In genomic region chr6:46013639-46014038, GRCh38 we compare ENCODE assay signal across 12 cellular contexts. TPM values are rescaled to one million over a fixed set of nuclear protein-coding genes. Genes with fewer than 3 reads are reported as not detected.
DNase-seq lines count a peak whose midpoint lies in the region; ATAC-seq and TF ChIP-seq lines count a peak whose summit lies in the region.
"Had no signal": no experiment of that assay in that cellular context is flagged by ENCODE, and none has a peak within 500 bp of the region (broad histone marks: within the 10 kb centered on the region; RNA-seq: fewer than 3 reads in every experiment).

No MANE protein-coding gene starts in this region.

- DNase-seq in activated naive CD4-positive, alpha-beta T cell treated with anti-CD3 and anti-CD28 coated beads, Interleukin-2, amount 10 ng/mL, durations not matched to agents 7 days and 5 days, result no peak
- no peak for DNase-seq in activated T-helper 2 cell treated with anti-CD3 and anti-CD28 coated beads, Interferon-gamma antibody, Interleukin-2, Interleukin-4, amounts not matched to agents 10 μg/mL and 5 μg/mL and 100 μg/mL, durations not matched to agents 14 hours and 24 hours and 36 hours (ENCODE audit: low spot score)
- DNase-seq in memory B cell (ENCODE audit: low spot score in 2 of 2), result no peak
- no peak for DNase-seq in transverse colon
- DNase-seq: foreskin keratinocyte; NCI-H1694 treated with DMSO at 0.1 percent for 48 hours; stimulated activated CD4-positive, alpha-beta T cell treated with anti-CD3 and anti-CD28 coated beads, Interleukin-12 subunit alpha, Interleukin-12 subunit beta, amount 100 ng/mL, for 4 hours had no signal

- peak overlapping the region; percentile 91 for H3K4me3 Mint-ChIP-seq in activated naive CD4-positive, alpha-beta T cell treated with anti-CD3 and anti-CD28 coated beads, Interleukin-2, amount 50 U/mL, for 24 hours
- no peak overlapping the region for H3K4me3 Mint-ChIP-seq in activated naive CD4-positive, alpha-beta T cell treated with anti-CD3 and anti-CD28 coated beads, Interleukin-2, amount 10 ng/mL, durations not matched to agents 7 days and 5 days
- H3K4me3 Mint-ChIP-seq in activated T-helper 2 cell treated with anti-CD3 and anti-CD28 coated beads, Interferon-gamma antibody, Interleukin-2, Interleukin-4, amounts not matched to agents 10 μg/mL and 5 μg/mL and 100 μg/mL, durations not matched to agents 14 hours and 24 hours and 36 hours (ENCODE audit: low read depth), result peak overlapping the region; percentile 78
- no peak overlapping the region for H3K4me3 Mint-ChIP-seq in memory B cell

- no peaks in the 10 kb centered on the region for H3K9me3 Mint-ChIP-seq in activated naive CD4-positive, alpha-beta T cell treated with anti-CD3 and anti-CD28 coated beads, Interleukin-2, amount 50 U/mL, for 24 hours
- peaks cover 5% of the 10 kb centered on the region for H3K9me3 Mint-ChIP-seq in activated naive CD4-positive, alpha-beta T cell treated with anti-CD3 and anti-CD28 coated beads, Interleukin-2, amount 10 ng/mL, durations not matched to agents 7 days and 5 days
- H3K9me3 Mint-ChIP-seq in activated T-helper 2 cell treated with anti-CD3 and anti-CD28 coated beads, Interferon-gamma antibody, Interleukin-2, Interleukin-4, amounts not matched to agents 10 μg/mL and 5 μg/mL and 100 μg/mL, durations not matched to agents 14 hours and 24 hours and 36 hours, result peaks cover 5% of the 10 kb centered on the region
- peaks cover 4% of the 10 kb centered on the region for H3K9me3 Mint-ChIP-seq in memory B cell

- H3K27me3 Mint-ChIP-seq in activated naive CD4-positive, alpha-beta T cell treated with anti-CD3 and anti-CD28 coated beads, Interleukin-2, amount 50 U/mL, for 24 hours, result peaks cover 8% of the 10 kb centered on the region
- H3K27me3 Mint-ChIP-seq in activated naive CD4-positive, alpha-beta T cell treated with anti-CD3 and anti-CD28 coated beads, Interleukin-2, amount 10 ng/mL, durations not matched to agents 7 days and 5 days, result peaks cover 34% of the 10 kb centered on the region
- H3K27me3 Mint-ChIP-seq in activated T-helper 2 cell treated with anti-CD3 and anti-CD28 coated beads, Interferon-gamma antibody, Interleukin-2, Interleukin-4, amounts not matched to agents 10 μg/mL and 5 μg/mL and 100 μg/mL, durations not matched to agents 14 hours and 24 hours and 36 hours (ENCODE audit: low read depth), result peaks cover 31% of the 10 kb centered on the region
- peaks cover 2% of the 10 kb centered on the region for H3K27me3 Mint-ChIP-seq in memory B cell

- no peaks in the 10 kb centered on the region for H3K9me3 ChIP-seq in transverse colon

- H3K27ac ChIP-seq in transverse colon, result peak overlapping the region in 3 of 4 donors; percentile 79 to 91 (median 83)
- H3K27ac ChIP-seq: foreskin keratinocyte, KMS-11 had no signal

- H3K4me3 ChIP-seq in transverse colon, result peak overlapping the region in 2 of 4 donors; percentile 50 to 77

- 91 to 100% methylated on average over 3 to 4 of the region's 4 CpGs for WGBS in transverse colon (ENCODE audit: low coverage in 1 of 2), 2 donors

- in situ Hi-C loops in transverse colon (cut with MboI; ENCODE audit: low pct_ligation_motif_present in 1 of 4, low pct_unique_long_range_greater_than_20kb in 1 of 4, low sequenced_read_pairs in 3 of 4), result no loop called here

- CTCF ChIA-PET in activated naive CD4-positive, alpha-beta T cell treated with anti-CD3 and anti-CD28 coated beads, Interleukin-2, amount 10 ng/mL, durations not matched to agents 7 days and 5 days (lab: Charles Lee), result no interaction called here

- H3K36me3 Mint-ChIP-seq in activated naive CD4-positive, alpha-beta T cell treated with anti-CD3 and anti-CD28 coated beads, Interleukin-2, amount 50 U/mL, for 24 hours, result no peaks in the 10 kb centered on the region
- H3K36me3 Mint-ChIP-seq in activated naive CD4-positive, alpha-beta T cell treated with anti-CD3 and anti-CD28 coated beads, Interleukin-2, amount 10 ng/mL, durations not matched to agents 7 days and 5 days, result peaks cover 6% of the 10 kb centered on the region
- no peaks in the 10 kb centered on the region for H3K36me3 Mint-ChIP-seq in activated T-helper 2 cell treated with anti-CD3 and anti-CD28 coated beads, Interferon-gamma antibody, Interleukin-2, Interleukin-4, amounts not matched to agents 10 μg/mL and 5 μg/mL and 100 μg/mL, durations not matched to agents 14 hours and 24 hours and 36 hours (ENCODE audit: low read depth)
- H3K36me3 Mint-ChIP-seq in memory B cell, result no peaks in the 10 kb centered on the region

- TF ChIP-seq EP300 in transverse colon (IDR thresholded peaks at IDR 0.05; ENCODE audit: low read depth), result no peak

- H3K36me3 ChIP-seq in transverse colon, result no peaks in the 10 kb centered on the region

- peaks cover 36% of the 10 kb centered on the region for H3K27me3 ChIP-seq in transverse colon

- H3K27ac Mint-ChIP-seq in activated naive CD4-positive, alpha-beta T cell treated with anti-CD3 and anti-CD28 coated beads, Interleukin-2, amount 50 U/mL, for 24 hours, result no peak overlapping the region
- no peak overlapping the region for H3K27ac Mint-ChIP-seq in activated naive CD4-positive, alpha-beta T cell treated with anti-CD3 and anti-CD28 coated beads, Interleukin-2, amount 10 ng/mL, durations not matched to agents 7 days and 5 days
- peak overlapping the region; percentile 30 for H3K27ac Mint-ChIP-seq in activated T-helper 2 cell treated with anti-CD3 and anti-CD28 coated beads, Interferon-gamma antibody, Interleukin-2, Interleukin-4, amounts not matched to agents 10 μg/mL and 5 μg/mL and 100 μg/mL, durations not matched to agents 14 hours and 24 hours and 36 hours
- H3K27ac Mint-ChIP-seq in memory B cell, result peak overlapping the region; percentile 91

- no peak for TF ChIP-seq CTCF in transverse colon (IDR thresholded peaks at IDR 0.05)

- H3K4me1 ChIP-seq in transverse colon, result peaks cover 4 to 60% (median 18%) of the 10 kb centered on the region in 4 donors
- H3K4me1 ChIP-seq: foreskin keratinocyte had no signal

- intact Hi-C loops in activated T-helper 2 cell treated with anti-CD3 and anti-CD28 coated beads, Interferon-gamma antibody, Interleukin-2, Interleukin-4, amounts not matched to agents 10 μg/mL and 5 μg/mL and 100 μg/mL, durations not matched to agents 14 hours and 24 hours and 36 hours (cut with micrococcal nuclease), result loop anchor here (5.0 to 10.0 kb wide), 8 partner anchors 179 to 1359 kb away; no protein-coding TSS in a partner anchor
- intact Hi-C loops in transverse colon (cut with DNase I; ENCODE audit: low total_unique reads), result no loop called here

- H3K4me1 Mint-ChIP-seq in activated naive CD4-positive, alpha-beta T cell treated with anti-CD3 and anti-CD28 coated beads, Interleukin-2, amount 50 U/mL, for 24 hours, result peaks cover 59% of the 10 kb centered on the region
- peaks cover 69% of the 10 kb centered on the region for H3K4me1 Mint-ChIP-seq in activated naive CD4-positive, alpha-beta T cell treated with anti-CD3 and anti-CD28 coated beads, Interleukin-2, amount 10 ng/mL, durations not matched to agents 7 days and 5 days
- H3K4me1 Mint-ChIP-seq in activated T-helper 2 cell treated with anti-CD3 and anti-CD28 coated beads, Interferon-gamma antibody, Interleukin-2, Interleukin-4, amounts not matched to agents 10 μg/mL and 5 μg/mL and 100 μg/mL, durations not matched to agents 14 hours and 24 hours and 36 hours (ENCODE audit: low read depth), result peaks cover 57% of the 10 kb centered on the region
- peaks cover 39% of the 10 kb centered on the region for H3K4me1 Mint-ChIP-seq in memory B cell

- ATAC-seq in memory B cell (ENCODE audit: low read depth), result no peak
- ATAC-seq in HG03354 (IDR thresholded peaks at IDR 0.05; ENCODE audit: poor library complexity, severe bottlenecking, unreplicated experiment), result no peak
- ATAC-seq in GM19397 (IDR thresholded peaks at IDR 0.05; ENCODE audit: unreplicated experiment), result no peak
- no peak for ATAC-seq in GM18868 (IDR thresholded peaks at IDR 0.05; ENCODE audit: unreplicated experiment)
- ATAC-seq: foreskin keratinocyte had no signal

- TF ChIP-seq POLR2A in transverse colon (IDR thresholded peaks at IDR 0.05), result no peak

RNA-seq across cellular contexts. Expression of gene CLIC5, which starts 2.0 kb away (rescaled TPM):
- total RNA-seq in activated T-helper 2 cell treated with anti-CD3 and anti-CD28 coated beads, Interferon-gamma antibody, Interleukin-2, Interleukin-4, amounts not matched to agents 10 μg/mL and 5 μg/mL and 100 μg/mL, durations not matched to agents 14 hours and 24 hours and 36 hours, result 3.0 and 3.8 TPM in 2 replicates
- total RNA-seq in transverse colon, result 100 to 1,000 TPM in 3 of 4 donors, 1 to 10 TPM in 1; 5.0 to 222 (median 149) TPM
- total RNA-seq: foreskin keratinocyte had no signal

Comparison
In these comparisons a context has a peak if more than half of its experiments do, and no peak if none do; other contexts are left out.
1. H3K4me3 Mint-ChIP-seq: peak in activated naive CD4-positive, alpha-beta T cell treated with anti-CD3 and anti-CD28 coated beads, Interleukin-2, amount 50 U/mL, for 24 hours (single experiment) and activated T-helper 2 cell treated with anti-CD3 and anti-CD28 coated beads, Interferon-gamma antibody, Interleukin-2, Interleukin-4, amounts not matched to agents 10 μg/mL and 5 μg/mL and 100 μg/mL, durations not matched to agents 14 hours and 24 hours and 36 hours (single experiment); none in activated naive CD4-positive, alpha-beta T cell treated with anti-CD3 and anti-CD28 coated beads, Interleukin-2, amount 10 ng/mL, durations not matched to agents 7 days and 5 days (single experiment) and memory B cell (single experiment).
2. H3K27ac Mint-ChIP-seq: peak in activated T-helper 2 cell treated with anti-CD3 and anti-CD28 coated beads, Interferon-gamma antibody, Interleukin-2, Interleukin-4, amounts not matched to agents 10 μg/mL and 5 μg/mL and 100 μg/mL, durations not matched to agents 14 hours and 24 hours and 36 hours (single experiment) and memory B cell (single experiment); none in activated naive CD4-positive, alpha-beta T cell treated with anti-CD3 and anti-CD28 coated beads, Interleukin-2, amount 50 U/mL, for 24 hours (single experiment) and activated naive CD4-positive, alpha-beta T cell treated with anti-CD3 and anti-CD28 coated beads, Interleukin-2, amount 10 ng/mL, durations not matched to agents 7 days and 5 days (single experiment).